19 cellular contexts compared by ENCODE assay signal in the genomic region with DNA sequence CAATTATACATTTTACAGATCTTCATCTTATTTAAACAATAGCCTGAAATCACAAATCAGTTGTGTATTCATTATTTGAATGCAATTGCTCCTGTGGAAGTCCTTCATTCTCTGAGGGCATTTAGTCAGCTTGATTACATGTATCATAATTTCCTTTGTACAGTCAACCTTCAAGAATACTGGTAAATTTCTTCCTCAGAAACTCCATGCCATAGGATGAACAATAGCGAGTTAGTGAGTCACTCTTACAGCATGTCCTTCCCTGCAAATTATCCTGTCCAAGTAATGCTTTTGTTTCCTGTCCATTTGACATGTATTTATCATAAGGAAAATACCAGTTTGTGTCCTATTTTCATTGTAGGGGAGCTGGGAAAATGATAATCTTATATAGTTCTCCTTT. TPM values are rescaled to one million over a fixed set of nuclear protein-coding genes. Genes with fewer than 3 reads are reported as not detected.
DNase-seq lines count a peak whose midpoint lies in the region; ATAC-seq and TF ChIP-seq lines count a peak whose summit lies in the region.
"Had no signal": no experiment of that assay in that cellular context is flagged by ENCODE, and none has a peak within 500 bp of the region (broad histone marks: within the 10 kb centered on the region; RNA-seq: fewer than 3 reads in every experiment).

No MANE protein-coding gene starts in this region.

- H3K9me3 ChIP-seq in SJSA1 (replicated peaks) (no peaks in the 10 kb centered on the region), osteoblast (ENCODE audit: low read depth, low read length) (no peaks in the 10 kb centered on the region), hepatocyte (ENCODE audit: low read depth) (no peaks in the 10 kb centered on the region)

- H3K79me2 ChIP-seq in osteoblast (ENCODE audit: insufficient read depth, low read length) (no peaks in the 10 kb centered on the region), hepatocyte (no peaks in the 10 kb centered on the region)

- no peak for ATAC-seq in HG02763 (IDR thresholded peaks at IDR 0.05; ENCODE audit: unreplicated experiment)
- ATAC-seq: activated CD8-positive, alpha-beta T cell treated with anti-CD3 and anti-CD28 coated beads, Interleukin-2, amount 10 ng/mL, durations not matched to agents 7 days and 5 days; natural killer cell had no signal

- H3K27me3 ChIP-seq in SJSA1 (replicated peaks), result no peaks in the 10 kb centered on the region
- no peaks in the 10 kb centered on the region for H3K27me3 ChIP-seq in osteoblast (ENCODE audit: insufficient read depth, low read length)
- no peaks in the 10 kb centered on the region for H3K27me3 ChIP-seq in hepatocyte

- H3K27me3 Mint-ChIP-seq in type B pancreatic cell, result no peaks in the 10 kb centered on the region

- H3K4me2 ChIP-seq in osteoblast (ENCODE audit: insufficient read depth, low read length) (no peak overlapping the region), hepatocyte (no peak overlapping the region)
- H3K4me2 ChIP-seq: KMS-11 had no signal

- WGBS in hepatocyte (ENCODE audit: low lambda C conversion rate, missing lambda C conversion rate), result 63% methylated on average over 1 of the region's 1 CpG

- H3K4me3 ChIP-seq in SJSA1, result no peak overlapping the region
- H3K4me3 ChIP-seq in epithelial cell of proximal tubule (ENCODE audit: low read depth, low read length), result no peak overlapping the region
- H3K4me3 ChIP-seq in osteoblast (ENCODE audit: insufficient read depth, low read length), result no peak overlapping the region
- no peak overlapping the region for H3K4me3 ChIP-seq in hepatocyte

- no peak overlapping the region for H3K27ac Mint-ChIP-seq in type B pancreatic cell
- H3K27ac Mint-ChIP-seq: activated CD8-positive, alpha-beta T cell treated with anti-CD3 and anti-CD28 coated beads, Interleukin-2, amount 10 ng/mL, durations not matched to agents 7 days and 5 days; CD14-positive monocyte; natural killer cell; stimulated activated naive CD8-positive, alpha-beta T cell treated with anti-CD3 and anti-CD28 coated beads, Interleukin-15, Interleukin-2, amounts not matched to agents 100 ng/mL and 50 ng/mL, for 24 hours had no signal

- DNase-seq in ELR (ENCODE audit: low read depth), result peak; percentile 95
- peak in 1 of 2 experiments; percentile 42 for DNase-seq in SJSA1 (ENCODE audit: low read depth in 1 of 2, low spot score in 2 of 2)
- peak; percentile 23 for DNase-seq in epithelial cell of proximal tubule (ENCODE audit: low read depth)
- peak; percentile 41 for DNase-seq in osteoblast (ENCODE audit: insufficient read length, low spot score, missing footprints)
- DNase-seq in type B pancreatic cell (ENCODE audit: extremely low spot score, unreplicated experiment), result no peak
- no peak for DNase-seq in hepatocyte (ENCODE audit: low spot score)
- DNase-seq in NCI-H1417 treated with DMSO at 0.1 percent for 48 hours (lab: John Stamatoyannopoulos, UW), result no peak
- DNase-seq: activated CD8-positive, alpha-beta T cell treated with anti-CD3 and anti-CD28 coated beads, Interleukin-2, amount 10 ng/mL, durations not matched to agents 7 days and 5 days; activated gamma-delta T cell; foreskin melanocyte; natural killer cell; NCI-H1694 treated with DMSO at 0.1 percent for 48 hours; NCI-H774; right cardiac atrium; SHP77 treated with DMSO at 0.1 percent for 48 hours had no signal

- H3K36me3 Mint-ChIP-seq in type B pancreatic cell, result no peaks in the 10 kb centered on the region
- H3K36me3 Mint-ChIP-seq: CD14-positive monocyte, natural killer cell had no signal

- TF ChIP-seq CTCF in epithelial cell of proximal tubule (conservative IDR thresholded peaks at IDR 0.05; ENCODE audit: low read depth, low read length), result no peak
- no peak for TF ChIP-seq CTCF in osteoblast (IDR thresholded peaks at IDR 0.05; ENCODE audit: extremely low read depth, low read depth, low read length)
- no peak for TF ChIP-seq CTCF in type B pancreatic cell (conservative IDR thresholded peaks at IDR 0.05)
- no peak for TF ChIP-seq CTCF in hepatocyte (IDR thresholded peaks at IDR 0.05; ENCODE audit: poor library complexity)

- H3K4me1 ChIP-seq in SJSA1 (replicated peaks) (peaks cover 15% of the 10 kb centered on the region), osteoblast (ENCODE audit: insufficient read depth, low read length) (no peaks in the 10 kb centered on the region), hepatocyte (ENCODE audit: insufficient read depth) (no peaks in the 10 kb centered on the region)

- H3K4me3 Mint-ChIP-seq in type B pancreatic cell, result no peak overlapping the region
- H3K4me3 Mint-ChIP-seq: activated CD8-positive, alpha-beta T cell treated with anti-CD3 and anti-CD28 coated beads, Interleukin-2, amount 10 ng/mL, durations not matched to agents 7 days and 5 days; CD14-positive monocyte; natural killer cell; stimulated activated naive CD8-positive, alpha-beta T cell treated with anti-CD3 and anti-CD28 coated beads, Interleukin-15, Interleukin-2, amounts not matched to agents 100 ng/mL and 50 ng/mL, for 24 hours had no signal

- H2AFZ ChIP-seq in osteoblast (ENCODE audit: low read length), result no peak overlapping the region
- no peak overlapping the region for H2AFZ ChIP-seq in hepatocyte

- H3K36me3 ChIP-seq in SJSA1, result no peaks in the 10 kb centered on the region
- no peaks in the 10 kb centered on the region for H3K36me3 ChIP-seq in osteoblast (ENCODE audit: insufficient read depth, low read length)
- H3K36me3 ChIP-seq in hepatocyte (replicated peaks; ENCODE audit: insufficient read depth, low read depth), result no peaks in the 10 kb centered on the region

- no peaks in the 10 kb centered on the region for H3K9me2 ChIP-seq in hepatocyte (replicated peaks; ENCODE audit: insufficient read depth)

- no peaks in the 10 kb centered on the region for H4K20me1 ChIP-seq in osteoblast (ENCODE audit: insufficient read depth, low read length)
- H4K20me1 ChIP-seq in hepatocyte (ENCODE audit: insufficient read depth, poor library complexity, severe bottlenecking), result no peaks in the 10 kb centered on the region

- H3K9me3 Mint-ChIP-seq in type B pancreatic cell, result no peaks in the 10 kb centered on the region
- H3K9me3 Mint-ChIP-seq: stimulated activated naive CD8-positive, alpha-beta T cell treated with anti-CD3 and anti-CD28 coated beads, Interleukin-15, Interleukin-2, amounts not matched to agents 100 ng/mL and 50 ng/mL, for 24 hours had no signal

- H3K4me1 Mint-ChIP-seq in type B pancreatic cell (ENCODE audit: unreplicated experiment), result no peaks in the 10 kb centered on the region
- H3K4me1 Mint-ChIP-seq: CD14-positive monocyte, natural killer cell had no signal

- H3K27ac ChIP-seq in SJSA1 (peak overlapping the region; percentile 51), osteoblast (ENCODE audit: low read depth, low read length) (no peak overlapping the region), hepatocyte (no peak overlapping the region)
- H3K27ac ChIP-seq: KMS-11 had no signal

RNA-seq across cellular contexts. Expression of a gene that starts 3.8 kb away (rescaled TPM):
- total RNA-seq in SJSA1 (2014; rRNA removed; shearing (Covaris generic)), result not detected in 2 replicates
- total RNA-seq in epithelial cell of proximal tubule (not detected in 2 replicates), osteoblast (not detected in 2 replicates), type B pancreatic cell (ENCODE audit: low replicate concordance) (not detected in 2 replicates), hepatocyte (not detected in 2 replicates)
- polyA plus RNA-seq in hepatocyte, result not detected in 2 replicates
- total RNA-seq: activated CD8-positive, alpha-beta T cell treated with anti-CD3 and anti-CD28 coated beads, Interleukin-2, amount 10 ng/mL, durations not matched to agents 7 days and 5 days; natural killer cell; right cardiac atrium had no signal
- polyA plus RNA-seq: CD14-positive monocyte, right cardiac atrium had no signal

RNA-seq across cellular contexts. Expression of a gene that starts 21.1 kb away (rescaled TPM):
- not detected in 2 replicates for total RNA-seq in SJSA1 (2014; rRNA removed; shearing (Covaris generic))
- total RNA-seq in epithelial cell of proximal tubule (not detected in 2 replicates), osteoblast (not detected in 2 replicates), type B pancreatic cell (ENCODE audit: low replicate concordance) (not detected in 2 replicates), hepatocyte (not detected in 2 replicates)
- not detected in 2 replicates for polyA plus RNA-seq in hepatocyte
- total RNA-seq: activated CD8-positive, alpha-beta T cell treated with anti-CD3 and anti-CD28 coated beads, Interleukin-2, amount 10 ng/mL, durations not matched to agents 7 days and 5 days; natural killer cell; right cardiac atrium had no signal
- polyA plus RNA-seq: CD14-positive monocyte, right cardiac atrium had no signal

RNA-seq across cellular contexts. Expression of a gene that starts 30.2 kb away (rescaled TPM):
- total RNA-seq in SJSA1 (2014; rRNA removed; shearing (Covaris generic)), result not detected in 2 replicates
- not detected in 2 replicates for total RNA-seq in epithelial cell of proximal tubule
- not detected in 2 replicates for total RNA-seq in osteoblast
- not detected in 2 replicates for total RNA-seq in type B pancreatic cell (ENCODE audit: low replicate concordance)
- total RNA-seq in hepatocyte, result not detected in 2 replicates
- not detected in 2 replicates for polyA plus RNA-seq in hepatocyte
- total RNA-seq: activated CD8-positive, alpha-beta T cell treated with anti-CD3 and anti-CD28 coated beads, Interleukin-2, amount 10 ng/mL, durations not matched to agents 7 days and 5 days; natural killer cell; right cardiac atrium had no signal
- polyA plus RNA-seq: CD14-positive monocyte, right cardiac atrium had no signal

RNA-seq across cellular contexts. Expression of a gene that starts 34.4 kb away (rescaled TPM):
- total RNA-seq in SJSA1 (2014; rRNA removed; shearing (Covaris generic)), result not detected in 2 replicates
- total RNA-seq in epithelial cell of proximal tubule, result not detected in 2 replicates
- not detected in 2 replicates for total RNA-seq in osteoblast
- total RNA-seq in type B pancreatic cell (ENCODE audit: low replicate concordance), result not detected in 2 replicates
- 0.32 and 0.77 TPM in 2 replicates for total RNA-seq in hepatocyte
- polyA plus RNA-seq in hepatocyte, result not detected in 2 replicates
- total RNA-seq: activated CD8-positive, alpha-beta T cell treated with anti-CD3 and anti-CD28 coated beads, Interleukin-2, amount 10 ng/mL, durations not matched to agents 7 days and 5 days; natural killer cell had no signal
- polyA plus RNA-seq: CD14-positive monocyte, right cardiac atrium had no signal

RNA-seq across cellular contexts. Expression of a gene that starts 39.0 kb away (rescaled TPM):
- not detected in 2 replicates for total RNA-seq in SJSA1 (2014; rRNA removed; shearing (Covaris generic))
- total RNA-seq in epithelial cell of proximal tubule, result not detected in 2 replicates
- total RNA-seq in osteoblast, result not detected in 2 replicates
- total RNA-seq in type B pancreatic cell (ENCODE audit: low replicate concordance), result not detected in 2 replicates
- 0.17 and 0.64 TPM in 2 replicates for total RNA-seq in hepatocyte
- not detected in 2 replicates for polyA plus RNA-seq in hepatocyte
- total RNA-seq: activated CD8-positive, alpha-beta T cell treated with anti-CD3 and anti-CD28 coated beads, Interleukin-2, amount 10 ng/mL, durations not matched to agents 7 days and 5 days; natural killer cell; right cardiac atrium had no signal
- polyA plus RNA-seq: CD14-positive monocyte, right cardiac atrium had no signal

Comparison
In these comparisons a context has a peak if more than half of its experiments do, and no peak if none do; other contexts are left out.
1. DNase-seq: peak in ELR (single experiment), epithelial cell of proximal tubule (single experiment) and osteoblast (single experiment); none in type B pancreatic cell (single experiment), hepatocyte (single experiment) and NCI-H1417 treated with DMSO at 0.1 percent for 48 hours (single experiment).